ENCODE assay signal across 26 cellular contexts in genomic region chr11:130133716-130134115, GRCh38. TPM values are rescaled to one million over a fixed set of nuclear protein-coding genes. Genes with fewer than 3 reads are reported as not detected.
"Had no signal": no experiment of that assay in that cellular context is flagged by ENCODE, and none has a peak within 500 bp of the region (broad histone marks: within the 10 kb centered on the region; RNA-seq: fewer than 3 reads in every experiment).

No MANE protein-coding gene starts in this region.

- H3K4me3 Mint-ChIP-seq: activated CD4-positive, alpha-beta memory T cell treated with anti-CD3 and anti-CD28 coated beads for 36 hours; activated CD4-positive, alpha-beta T cell treated with anti-CD3 and anti-CD28 coated beads, Interleukin-2, amount 10 ng/mL, durations not matched to agents 7 days and 5 days; activated naive CD4-positive, alpha-beta T cell treated with anti-CD3 and anti-CD28 coated beads for 36 hours; activated naive CD8-positive, alpha-beta T cell; activated T-helper 17 cell treated with anti-CD3 and anti-CD28 coated beads, Interleukin-2, amount 50 U/mL, for 72 hours; brain; central memory CD8-positive, alpha-beta T cell; T-helper 17 cell had no signal

- H3K27me3 Mint-ChIP-seq: activated CD4-positive, alpha-beta memory T cell treated with anti-CD3 and anti-CD28 coated beads for 36 hours; activated CD4-positive, alpha-beta T cell treated with anti-CD3 and anti-CD28 coated beads, Interleukin-2, amount 10 ng/mL, durations not matched to agents 7 days and 5 days; activated naive CD8-positive, alpha-beta T cell; activated T-helper 17 cell treated with anti-CD3 and anti-CD28 coated beads, Interleukin-2, amount 50 U/mL, for 72 hours; central memory CD8-positive, alpha-beta T cell; T-helper 17 cell had no signal

- DNase-seq: activated CD4-positive, alpha-beta memory T cell treated with anti-CD3 and anti-CD28 coated beads for 36 hours; activated CD4-positive, alpha-beta T cell treated with anti-CD3 and anti-CD28 coated beads, Interleukin-2, amount 10 ng/mL, durations not matched to agents 7 days and 5 days; activated CD4-positive, CD25-positive, alpha-beta regulatory T cell; activated CD8-positive, alpha-beta memory T cell treated with anti-CD3 and anti-CD28 coated beads for 24 hours; activated gamma-delta T cell; activated naive CD4-positive, alpha-beta T cell treated with anti-CD3 and anti-CD28 coated beads for 36 hours; activated T-cell treated with anti-CD3 and anti-CD28 coated beads, Interleukin-2, amount 50 U/mL, for 48 hours; amygdala; NCI-H1048; NCI-H146; NCI-H187 treated with DMSO at 0.1 percent for 48 hours; NCI-H2081 treated with DMSO at 0.1 percent for 48 hours; NCI-H446; NCI-H524 treated with DMSO at 0.1 percent for 48 hours; NCI-H748 treated with DMSO at 0.1 percent for 48 hours; PC-3; SIG-M5; T-helper 17 cell; T-helper 9 cell had no signal

- H3K27ac Mint-ChIP-seq: activated CD4-positive, alpha-beta memory T cell treated with anti-CD3 and anti-CD28 coated beads for 36 hours; activated CD4-positive, alpha-beta T cell treated with anti-CD3 and anti-CD28 coated beads, Interleukin-2, amount 10 ng/mL, durations not matched to agents 7 days and 5 days; activated naive CD4-positive, alpha-beta T cell treated with anti-CD3 and anti-CD28 coated beads for 36 hours; activated naive CD8-positive, alpha-beta T cell; activated T-helper 17 cell treated with anti-CD3 and anti-CD28 coated beads, Interleukin-2, amount 50 U/mL, for 72 hours; T-helper 17 cell had no signal

- FAIRE-seq: astrocyte, colon had no signal

- H3K9me3 Mint-ChIP-seq: activated CD4-positive, alpha-beta memory T cell treated with anti-CD3 and anti-CD28 coated beads for 36 hours; activated CD4-positive, alpha-beta T cell treated with anti-CD3 and anti-CD28 coated beads, Interleukin-2, amount 10 ng/mL, durations not matched to agents 7 days and 5 days; activated naive CD4-positive, alpha-beta T cell treated with anti-CD3 and anti-CD28 coated beads for 36 hours; activated T-helper 17 cell treated with anti-CD3 and anti-CD28 coated beads, Interleukin-2, amount 50 U/mL, for 72 hours; brain; central memory CD8-positive, alpha-beta T cell had no signal

- H3K4me1 Mint-ChIP-seq: activated CD4-positive, alpha-beta T cell treated with anti-CD3 and anti-CD28 coated beads, Interleukin-2, amount 10 ng/mL, durations not matched to agents 7 days and 5 days; activated T-helper 17 cell treated with anti-CD3 and anti-CD28 coated beads, Interleukin-2, amount 50 U/mL, for 72 hours; central memory CD8-positive, alpha-beta T cell had no signal

- ATAC-seq: activated T-helper 17 cell treated with anti-CD3 and anti-CD28 coated beads, Interleukin-2, amount 50 U/mL, for 72 hours; PC-3; T-helper 17 cell had no signal

RNA-seq across cellular contexts. Expression of gene ST14, which starts 25.9 kb away (rescaled TPM):
- total RNA-seq: activated CD4-positive, alpha-beta memory T cell treated with anti-CD3 and anti-CD28 coated beads for 36 hours; activated CD4-positive, alpha-beta T cell treated with anti-CD3 and anti-CD28 coated beads, Interleukin-2, amount 10 ng/mL, durations not matched to agents 7 days and 5 days; activated naive CD4-positive, alpha-beta T cell treated with anti-CD3 and anti-CD28 coated beads for 36 hours; LHCN-M2 had no signal
